Comparison of ENCODE assay signal across 8 cellular contexts in genomic region chr19:46787040-46787330, GRCh38. TPM values are rescaled to one million over a fixed set of nuclear protein-coding genes. Genes with fewer than 3 reads are reported as not detected.
A peak's percentile ranks its signal among the peaks of the same experiment; 100 is the strongest.
DNase-seq lines count a peak whose midpoint lies in the region; FAIRE-seq and TF ChIP-seq lines count a peak whose summit lies in the region.

No MANE protein-coding gene starts in this region.

- intact Hi-C loops in A673 (cut with micrococcal nuclease; ENCODE audit: unreplicated experiment) = loop anchor here (5.0 to 10.0 kb wide), 3 partner anchors 65 to 345 kb away; partner anchors contain the start of genes AP2S1, SAE1 and ZC3H4

- WGBS in HUES64 = 1% methylated on average over 5 of the region's 5 CpGs

- TF ChIP-seq CTCF in A673 (conservative IDR thresholded peaks at IDR 0.05; ENCODE audit: low read depth, low read length) (no peak), bronchial epithelial cell (IDR thresholded peaks at IDR 0.05; ENCODE audit: insufficient read depth, low read length, severe bottlenecking) (no peak)

- H3K27me3 ChIP-seq in A673 (replicated peaks; ENCODE audit: insufficient read depth, low read depth, low read length, poor library complexity) (no peaks in the 10 kb centered on the region), HUES64 (ENCODE audit: insufficient read depth, low read length) (peaks cover 3% of the 10 kb centered on the region; the same call in 1 of the 2 replicates), bronchial epithelial cell (ENCODE audit: control insufficient read depth, insufficient read depth, low read length) (no peaks in the 10 kb centered on the region), mucosa of stomach (ENCODE audit: control insufficient read depth, insufficient read depth, low read length) (no peaks in the 10 kb centered on the region)

- CTCF ChIA-PET in A673 (lab: Charles Lee) = interaction anchor here (0.6 kb wide), 1 partner anchor 459 kb away, joined by 3 read pairs; no protein-coding TSS in a partner anchor

- DNase-seq in A673 (ENCODE audit: low spot score) (no peak), bronchial epithelial cell (ENCODE audit: low read depth) (no peak), amniotic stem cell (lab: John Stamatoyannopoulos, UW) (no peak), NCI-H345 treated with DMSO at 0.1 percent for 48 hours (lab: John Stamatoyannopoulos, UW; ENCODE audit: unreplicated experiment) (no peak)
- no peak for DNase-seq in stimulated activated CD4-positive, alpha-beta T cell treated with anti-CD3 and anti-CD28 coated beads, Interleukin-4, amount 100 ng/mL, for 24 hours
- no peak for DNase-seq in stimulated activated CD8-positive, alpha-beta memory T cell treated with anti-CD3 and anti-CD28 coated beads, Interleukin-4, amount 100 ng/mL, for 48 hours

- H3K9ac ChIP-seq in HUES64 (ENCODE audit: low read depth, low read length) = peak overlapping the region; percentile 96
- peak overlapping the region; percentile 86 for H3K9ac ChIP-seq in mucosa of stomach (ENCODE audit: low read length)

- H3K9me3 ChIP-seq in A673 (ENCODE audit: low read depth, low read length, poor library complexity, severe bottlenecking) (no peaks in the 10 kb centered on the region), HUES64 (ENCODE audit: insufficient read depth, low read depth, low read length) (no peaks in the 10 kb centered on the region), mucosa of stomach (ENCODE audit: control insufficient read depth, low read length) (no peaks in the 10 kb centered on the region)

- H3K27ac ChIP-seq in A673 (ENCODE audit: low read depth, low read length, poor library complexity, severe bottlenecking) = peak overlapping the region; percentile 92
- H3K27ac ChIP-seq in HUES64 (ENCODE audit: low read depth, low read length) = peak overlapping the region; percentile 92

- H3K36me3 ChIP-seq in A673 (ENCODE audit: insufficient read depth, low read length, poor library complexity, severe bottlenecking) (peaks cover 32% of the 10 kb centered on the region), HUES64 (ENCODE audit: insufficient read depth, low read length) (peaks cover 32% of the 10 kb centered on the region), bronchial epithelial cell (ENCODE audit: control insufficient read depth, insufficient read depth, low read length) (peaks cover 25% of the 10 kb centered on the region), mucosa of stomach (ENCODE audit: control insufficient read depth, insufficient read depth, low read length) (peaks cover 7% of the 10 kb centered on the region)

- H3K4me1 ChIP-seq in A673 (ENCODE audit: insufficient read depth, low read length, poor library complexity, severe bottlenecking) (peaks cover 24% of the 10 kb centered on the region), HUES64 (ENCODE audit: insufficient read depth, low read length) (peaks cover 3% of the 10 kb centered on the region), mucosa of stomach (ENCODE audit: control insufficient read depth, insufficient read depth, low read length) (peaks cover 48% of the 10 kb centered on the region)

- BruUV-seq in A673 (replicated peaks; lab: Mats Ljungman, UMichigan) = no TSS peak

- FAIRE-seq in bronchial epithelial cell (lab: Jason Lieb, UNC) = no peak

- POLR2A ChIA-PET in A673 (lab: Charles Lee; ENCODE audit: low non-redundant PET) = interaction anchor here (0.6 kb wide), 1 partner anchor 28 kb away, joined by 3 read pairs; no protein-coding TSS in a partner anchor

- H3K4me3 ChIP-seq in A673 (ENCODE audit: low read depth, low read length, poor library complexity, severe bottlenecking) (peak overlapping the region; percentile 99), HUES64 (ENCODE audit: low read length) (peak overlapping the region; percentile 100), bronchial epithelial cell (ENCODE audit: low read depth, low read length) (peak overlapping the region; percentile 77), mucosa of stomach (ENCODE audit: low read length) (peak overlapping the region; percentile 57)

RNA-seq across cellular contexts. Expression of gene SLC1A5, which starts 1.4 kb away (rescaled TPM):
- total RNA-seq in A673 (2021) (283 and 295 TPM in 2 replicates), bronchial epithelial cell (236 and 266 TPM in 2 replicates)
- 129 TPM for polyA plus RNA-seq in HUES64 (2013, experiment 1 of 2)
- polyA plus RNA-seq in HUES64 (2013, experiment 2 of 2) = 116 TPM

RNA-seq across cellular contexts. Expression of gene STRN4, which starts 40.7 kb away (rescaled TPM):
- total RNA-seq in A673 (2021) = 134 and 157 TPM in 2 replicates
- 68.0 TPM for polyA plus RNA-seq in HUES64 (2013, experiment 1 of 2)
- polyA plus RNA-seq in HUES64 (2013, experiment 2 of 2) = 72.1 TPM
- total RNA-seq in bronchial epithelial cell = 60.3 and 90.6 TPM in 2 replicates

RNA-seq across cellular contexts. Expression of gene FKRP, which starts 41.1 kb away (rescaled TPM):
- total RNA-seq in A673 (2021) (23.6 and 26.1 TPM in 2 replicates), bronchial epithelial cell (5.8 and 9.9 TPM in 2 replicates)
- polyA plus RNA-seq in HUES64 (2013, experiment 1 of 2) = 21.3 TPM
- polyA plus RNA-seq in HUES64 (2013, experiment 2 of 2) = 21.3 TPM
